11 cellular contexts compared by ENCODE assay signal in genomic region chrX:46757052-46757451, GRCh38. TPM values are rescaled to one million over a fixed set of nuclear protein-coding genes. Genes with fewer than 3 reads are reported as not detected.
DNase-seq lines count a peak whose midpoint lies in the region; ATAC-seq and TF ChIP-seq lines count a peak whose summit lies in the region.
"Had no signal": no experiment of that assay in that cellular context is flagged by ENCODE, and none has a peak within 500 bp of the region (broad histone marks: within the 10 kb centered on the region; RNA-seq: fewer than 3 reads in every experiment).

No MANE protein-coding gene starts in this region.

- H3K4me3 Mint-ChIP-seq in activated T-helper 17 cell treated with anti-CD3 and anti-CD28 coated beads, Interleukin-2, amount 50 U/mL, for 72 hours, result peak overlapping the region; percentile 96

- H2AFZ ChIP-seq in neural cell (ENCODE audit: low read depth, low read length), result no peak overlapping the region

- peaks cover 48% of the 10 kb centered on the region for H3K4me1 ChIP-seq in DOHH2 (ENCODE audit: control insufficient read depth, low read length)
- peaks cover 36% of the 10 kb centered on the region for H3K4me1 ChIP-seq in HUES48 (ENCODE audit: control insufficient read depth, insufficient read depth, low read length)
- no peaks in the 10 kb centered on the region for H3K4me1 ChIP-seq in SJCRH30
- H3K4me1 ChIP-seq in colonic mucosa, result no peaks in the 10 kb centered on the region

- H3K36me3 Mint-ChIP-seq in activated T-helper 17 cell treated with anti-CD3 and anti-CD28 coated beads, Interleukin-2, amount 50 U/mL, for 72 hours (ENCODE audit: low read depth), result no peaks in the 10 kb centered on the region

- H3K4me3 ChIP-seq in DOHH2 (ENCODE audit: low read length), result peak overlapping the region; percentile 92
- H3K4me3 ChIP-seq in HUES48 (ENCODE audit: low read depth, low read length), result peak overlapping the region; percentile 92
- peak overlapping the region; percentile 80 for H3K4me3 ChIP-seq in neural cell (ENCODE audit: low read length)
- no peak overlapping the region for H3K4me3 ChIP-seq in SJCRH30
- H3K4me3 ChIP-seq in colonic mucosa, result no peak overlapping the region
- H3K4me3 ChIP-seq: K562 had no signal

- H3K27ac ChIP-seq in DOHH2 (ENCODE audit: low read depth, low read length) (peak overlapping the region; percentile 43), HUES48 (ENCODE audit: low read depth, low read length) (no peak overlapping the region), neural cell (ENCODE audit: low read length) (no peak overlapping the region), SJCRH30 (no peak overlapping the region), colonic mucosa (no peak overlapping the region)

- H3K27me3 Mint-ChIP-seq in activated T-helper 17 cell treated with anti-CD3 and anti-CD28 coated beads, Interleukin-2, amount 50 U/mL, for 72 hours, result no peaks in the 10 kb centered on the region

- H3K9ac ChIP-seq in HUES48 (ENCODE audit: low read depth, low read length) (no peak overlapping the region), neural cell (ENCODE audit: low read length) (no peak overlapping the region), colonic mucosa (ENCODE audit: low read depth in 2 of 2, low read length in 2 of 2) (no peak overlapping the region)

- H3K79me2 ChIP-seq in DOHH2 (ENCODE audit: control insufficient read depth, low read length) (peaks cover 51% of the 10 kb centered on the region), neural cell (replicated peaks; ENCODE audit: insufficient read depth, low read length) (no peaks in the 10 kb centered on the region)

- peak overlapping the region; percentile 79 for H3K4me2 ChIP-seq in DOHH2 (ENCODE audit: low read length)
- H3K4me2 ChIP-seq in neural cell (ENCODE audit: low read length), result no peak overlapping the region

- no peak overlapping the region for H3K27ac Mint-ChIP-seq in activated T-helper 17 cell treated with anti-CD3 and anti-CD28 coated beads, Interleukin-2, amount 50 U/mL, for 72 hours

- DNase-seq in SJCRH30 (no peak), NCI-H1092 treated with DMSO at 0.1 percent for 48 hours (lab: John Stamatoyannopoulos, UW) (no peak), colonic mucosa (no peak)
- DNase-seq: activated naive CD4-positive, alpha-beta T cell treated with Interleukin-2 at 50 U/mL for 16 hours; kidney glomerular epithelial cell; posterior cingulate gyrus had no signal

- H3K27me3 ChIP-seq in DOHH2 (ENCODE audit: control insufficient read depth, low read length) (no peaks in the 10 kb centered on the region), HUES48 (ENCODE audit: control insufficient read depth, insufficient read depth, low read length) (peaks cover 8% of the 10 kb centered on the region), neural cell (ENCODE audit: insufficient read depth, low read depth, low read length) (no peaks in the 10 kb centered on the region), SJCRH30 (no peaks in the 10 kb centered on the region), colonic mucosa (no peaks in the 10 kb centered on the region)

- TF ChIP-seq EP300 in neural cell (conservative IDR thresholded peaks at IDR 0.05; ENCODE audit: poor library complexity, severe bottlenecking), result no peak

- TF ChIP-seq CTCF in DOHH2 (IDR thresholded peaks at IDR 0.05; ENCODE audit: low read depth, low read length, poor library complexity, severe bottlenecking) (no peak), neural cell (IDR thresholded peaks at IDR 0.05; ENCODE audit: poor library complexity, severe bottlenecking) (no peak), colonic mucosa (IDR thresholded peaks at IDR 0.05) (no peak)

- H3F3A ChIP-seq in DOHH2 (ENCODE audit: control insufficient read depth, insufficient read depth) (no peaks in the 10 kb centered on the region), neural cell (ENCODE audit: insufficient read depth, low read length, poor library complexity, severe bottlenecking) (no peaks in the 10 kb centered on the region)

- H3K9me3 ChIP-seq in DOHH2 (ENCODE audit: control insufficient read depth, insufficient read depth, low read length) (no peaks in the 10 kb centered on the region), HUES48 (ENCODE audit: control insufficient read depth, insufficient read depth, low read length) (no peaks in the 10 kb centered on the region), neural cell (ENCODE audit: low read length) (no peaks in the 10 kb centered on the region), SJCRH30 (replicated peaks) (no peaks in the 10 kb centered on the region), colonic mucosa (no peaks in the 10 kb centered on the region)

- H3K9me2 ChIP-seq in DOHH2 (replicated peaks; ENCODE audit: control insufficient read depth, low read length), result no peaks in the 10 kb centered on the region
- H3K9me2 ChIP-seq in neural cell (ENCODE audit: insufficient read depth, low read length), result no peaks in the 10 kb centered on the region

- ATAC-seq in activated T-helper 17 cell treated with anti-CD3 and anti-CD28 coated beads, Interleukin-2, amount 50 U/mL, for 72 hours (replicated peaks), result no peak
- ATAC-seq: K562 had no signal

- no peak for TF ChIP-seq RAD21 in neural cell (conservative IDR thresholded peaks at IDR 0.05)

- H4K20me1 ChIP-seq in DOHH2 (ENCODE audit: control insufficient read depth, insufficient read depth, low read depth, low read length) (no peaks in the 10 kb centered on the region), neural cell (ENCODE audit: insufficient read depth) (no peaks in the 10 kb centered on the region)

- H3K36me3 ChIP-seq in DOHH2 (ENCODE audit: control insufficient read depth, low read length) (no peaks in the 10 kb centered on the region), HUES48 (ENCODE audit: control insufficient read depth, insufficient read depth, low read length) (no peaks in the 10 kb centered on the region), neural cell (ENCODE audit: insufficient read depth, low read length) (no peaks in the 10 kb centered on the region), SJCRH30 (no peaks in the 10 kb centered on the region), colonic mucosa (no peaks in the 10 kb centered on the region)

- intact Hi-C loops in colonic mucosa (cut with DNase I), result loop anchor here (5.0 kb wide), 1 partner anchor 335 kb away; no protein-coding TSS in a partner anchor

- no peaks in the 10 kb centered on the region for H3K9me3 Mint-ChIP-seq in activated T-helper 17 cell treated with anti-CD3 and anti-CD28 coated beads, Interleukin-2, amount 50 U/mL, for 72 hours

- H3K4me1 Mint-ChIP-seq in activated T-helper 17 cell treated with anti-CD3 and anti-CD28 coated beads, Interleukin-2, amount 50 U/mL, for 72 hours, result no peaks in the 10 kb centered on the region

TF ChIP-seq in neural cell, 6 proteins besides CTCF, POLR2A, EP300 and RAD21:
- TF ChIP-seq SMC3 (conservative IDR thresholded peaks at IDR 0.05; ENCODE audit: poor library complexity), result no peak
- no peak for TF ChIP-seq POLR2AphosphoS5 (IDR thresholded peaks at IDR 0.05)
- no peak for TF ChIP-seq REST (IDR thresholded peaks at IDR 0.05; ENCODE audit: borderline replicate concordance)
- TF ChIP-seq MXI1 (conservative IDR thresholded peaks at IDR 0.05; ENCODE audit: poor library complexity, severe bottlenecking), result no peak
- TF ChIP-seq TAF1 (IDR thresholded peaks at IDR 0.05; ENCODE audit: low read depth), result no peak
- no peak for TF ChIP-seq EZH2 (IDR thresholded peaks at IDR 0.05; ENCODE audit: borderline replicate concordance, insufficient read depth, low read length, poor library complexity, severe bottlenecking)

RNA-seq across cellular contexts. Expression of gene SLC9A7, which starts 1.9 kb away (rescaled TPM):
- total RNA-seq in activated T-helper 17 cell treated with anti-CD3 and anti-CD28 coated beads, Interleukin-2, amount 50 U/mL, for 72 hours, result 10 to 100 TPM; 10.0 to 13.3 TPM
- 11.6 and 12.1 TPM in 2 replicates for polyA plus RNA-seq in neural cell
- polyA minus RNA-seq in neural cell, result 27.8 and 32.8 TPM in 2 replicates
- 1.9 and 2.2 TPM in 2 replicates for total RNA-seq in SJCRH30 (2014; rRNA removed; shearing (Covaris generic))
- total RNA-seq in colonic mucosa, result 1 to 10 TPM; 1.4 to 2.2 TPM

Comparison
In these comparisons a context has a peak if more than half of its experiments do, and no peak if none do; other contexts are left out.
1. H3K4me3 ChIP-seq: peak in DOHH2 (single experiment), HUES48 (single experiment) and neural cell (single experiment); none in SJCRH30 (single experiment) and colonic mucosa (single experiment).